15 cellular contexts compared by ENCODE assay signal in genomic region chr9:114373960-114374730, GRCh38. TPM values are rescaled to one million over a fixed set of nuclear protein-coding genes. Genes with fewer than 3 reads are reported as not detected.
A peak's percentile ranks its signal among the peaks of the same experiment; 100 is the strongest.
DNase-seq lines count a peak whose midpoint lies in the region; ATAC-seq, FAIRE-seq and TF ChIP-seq lines count a peak whose summit lies in the region.
"Had no signal": no experiment of that assay in that cellular context is flagged by ENCODE, and none has a peak within 500 bp of the region (broad histone marks: within the 10 kb centered on the region; RNA-seq: fewer than 3 reads in every experiment).

No MANE protein-coding gene starts in this region.

- no peak overlapping the region for H3K9ac ChIP-seq in GM12878 (ENCODE audit: control insufficient read depth, insufficient read depth, low read length)

- H3K27ac Mint-ChIP-seq in stimulated activated memory B cell treated with anti-CD40 and anti-IgM and Interleukin-4, amounts not matched to agents 10 μg/mL and 1 μg/mL and 100 μg/mL, for 72 hours, result peak overlapping the region; percentile 59

- peak; percentile 42 for DNase-seq in NAMALWA (ENCODE audit: low spot score)
- no peak for DNase-seq in GM12878 (ENCODE audit: low read depth, low spot score)
- DNase-seq in ecto neural progenitor cell (ENCODE audit: low spot score), result no peak
- DNase-seq in NCI-H2081 treated with DMSO at 0.1 percent for 48 hours (lab: John Stamatoyannopoulos, UW), result no peak
- DNase-seq: NCI-H1436; NCI-H69; Right ventricle myocardium superior; stimulated activated CD4-positive, alpha-beta T cell treated with anti-CD3 and anti-CD28 coated beads, Interleukin-4, amount 100 ng/mL, for 4 hours had no signal

- H3K4me1 Mint-ChIP-seq in stimulated activated memory B cell treated with anti-CD40 and anti-IgM and Interleukin-4, amounts not matched to agents 10 μg/mL and 1 μg/mL and 100 μg/mL, for 72 hours, result peaks cover 91% of the 10 kb centered on the region

- H3K27me3 Mint-ChIP-seq in stimulated activated memory B cell treated with anti-CD40 and anti-IgM and Interleukin-4, amounts not matched to agents 10 μg/mL and 1 μg/mL and 100 μg/mL, for 72 hours, result no peaks in the 10 kb centered on the region

- no peaks in the 10 kb centered on the region for H3K9me2 ChIP-seq in DOHH2 (replicated peaks; ENCODE audit: control insufficient read depth, low read length)

- H3K36me3 ChIP-seq in DOHH2 (ENCODE audit: control insufficient read depth, low read length) (peaks cover 90% of the 10 kb centered on the region), GM12878 (ENCODE audit: control insufficient read depth in 2 of 2, insufficient read depth in 2 of 2, low read length in 1 of 2) (peaks cover 47 to 53% of the 10 kb centered on the region in 2 experiments)

- intact Hi-C loops in GM12878 (cut with micrococcal nuclease; ENCODE audit: unreplicated experiment), result loop anchor here (1.0 kb wide), 1 partner anchor 11 kb away; no protein-coding TSS in a partner anchor

- no peak for FAIRE-seq in GM12878 (lab: Jason Lieb, UNC)
- FAIRE-seq: D721Med, HepG2 had no signal

- TF ChIP-seq RAD21 in GM12878 (IDR thresholded peaks at IDR 0.05; ENCODE audit: insufficient read depth, low read depth, low read length), result no peak

- ATAC-seq in GM12878 (no peak), HG02623 (IDR thresholded peaks at IDR 0.05; ENCODE audit: unreplicated experiment) (no peak)
- no peak for ATAC-seq in stimulated activated memory B cell treated with anti-CD40 and anti-IgM and Interleukin-4, amounts not matched to agents 10 μg/mL and 1 μg/mL and 100 μg/mL, for 72 hours
- ATAC-seq: HepG2 had no signal

- H3F3A ChIP-seq in DOHH2 (ENCODE audit: control insufficient read depth, insufficient read depth), result peaks cover 49% of the 10 kb centered on the region

- CTCF ChIA-PET in GM12878 (lab: Yijun Ruan, JAX), result interaction anchor here (1.1 to 3.9 kb wide), 4 partner anchors 11 to 22 kb away, joined by 3 to 48 read pairs (median 16); partner anchors contain the start of gene AKNA

- H3K36me3 Mint-ChIP-seq in stimulated activated memory B cell treated with anti-CD40 and anti-IgM and Interleukin-4, amounts not matched to agents 10 μg/mL and 1 μg/mL and 100 μg/mL, for 72 hours, result peaks cover 87% of the 10 kb centered on the region

- POLR2A ChIA-PET in GM12878 (lab: Charles Lee), result interaction anchor here (0.5 to 13.2 kb wide), 5 partner anchors 9 to 25 kb away, joined by 3 to 312 read pairs (median 4); partner anchors contain the start of gene AKNA

- H3K27ac ChIP-seq in DOHH2 (ENCODE audit: low read depth, low read length), result peak overlapping the region; percentile 99
- H3K27ac ChIP-seq in GM12878 (ENCODE audit: control insufficient read depth, insufficient read depth), result peak overlapping the region; percentile 99
- H3K27ac ChIP-seq: cardiac muscle cell, epithelial cell of prostate had no signal

- H3K9me3 ChIP-seq in DOHH2 (ENCODE audit: control insufficient read depth, insufficient read depth, low read length) (no peaks in the 10 kb centered on the region), GM12878 (replicated peaks; ENCODE audit: control insufficient read depth, insufficient read depth, low read length) (no peaks in the 10 kb centered on the region)

- SMC1A ChIA-PET in GM12878 (lab: Charles Lee; ENCODE audit: uncharacterized antibody, unreplicated experiment), result interaction anchor here (0.8 to 13.9 kb wide), 5 partner anchors 13 to 280 kb away, joined by 3 to 327 read pairs (median 5); partner anchors contain the start of gene AKNA

- H3K4me2 ChIP-seq in DOHH2 (ENCODE audit: low read length) (peak overlapping the region; percentile 60), GM12878 (ENCODE audit: control insufficient read depth, insufficient read depth) (no peak overlapping the region)

- TF ChIP-seq CTCF in DOHH2 (IDR thresholded peaks at IDR 0.05; ENCODE audit: low read depth, low read length, poor library complexity, severe bottlenecking), result no peak
- TF ChIP-seq CTCF in GM12878 (IDR thresholded peaks at IDR 0.05 in 2 of 3, conservative IDR thresholded peaks at IDR 0.05 in 1 of 3; ENCODE audit: control insufficient read depth in 2 of 3, extremely low read depth in 1 of 3, insufficient read depth in 1 of 3, low read depth in 3 of 3, low read length in 3 of 3), result no peak

- H3K4me1 ChIP-seq in DOHH2 (ENCODE audit: control insufficient read depth, low read length) (peaks cover 95% of the 10 kb centered on the region), GM12878 (ENCODE audit: control insufficient read depth, insufficient read depth, low read length) (peaks cover 54% of the 10 kb centered on the region)

- no peak for TF ChIP-seq EP300 in GM12878 (IDR thresholded peaks at IDR 0.05; ENCODE audit: borderline replicate concordance in 1 of 2, control insufficient read depth in 1 of 2, low read depth in 2 of 2, low read length in 2 of 2)

- WGBS in GM12878 (ENCODE audit: insufficient coverage, insufficient replicate concordance, low lambda C conversion rate, missing lambda C conversion rate), result 55% methylated on average over 16 of the region's 16 CpGs

- H3K4me3 Mint-ChIP-seq in stimulated activated memory B cell treated with anti-CD40 and anti-IgM and Interleukin-4, amounts not matched to agents 10 μg/mL and 1 μg/mL and 100 μg/mL, for 72 hours, result no peak overlapping the region

- RAD21 ChIA-PET in GM12878 (lab: Charles Lee; ENCODE audit: unreplicated experiment), result interaction anchor here (1.0 to 12.9 kb wide), 3 partner anchors 12 to 22 kb away, joined by 6 to 251 read pairs (median 10); partner anchors contain the start of gene AKNA

- H3K79me2 ChIP-seq in DOHH2 (ENCODE audit: control insufficient read depth, low read length) (peaks cover 75% of the 10 kb centered on the region), GM12878 (ENCODE audit: control insufficient read depth, insufficient read depth, low read length) (peaks cover 63% of the 10 kb centered on the region)

- peak overlapping the region; percentile 21 for H3K4me3 ChIP-seq in DOHH2 (ENCODE audit: low read length)
- no peak overlapping the region for H3K4me3 ChIP-seq in GM12878
- H3K4me3 ChIP-seq: cardiac muscle cell had no signal

- peaks cover 5% of the 10 kb centered on the region for H3K9me3 Mint-ChIP-seq in stimulated activated memory B cell treated with anti-CD40 and anti-IgM and Interleukin-4, amounts not matched to agents 10 μg/mL and 1 μg/mL and 100 μg/mL, for 72 hours

- in situ Hi-C loops in GM12878 (cut with MboI), result no loop called here

- H4K20me1 ChIP-seq in DOHH2 (ENCODE audit: control insufficient read depth, insufficient read depth, low read depth, low read length) (no peaks in the 10 kb centered on the region), GM12878 (ENCODE audit: control insufficient read depth, insufficient read depth) (peaks cover 6% of the 10 kb centered on the region)

- no peak for TF ChIP-seq POLR2A in GM12878 (IDR thresholded peaks at IDR 0.05; ENCODE audit: low read depth, low read length)

- H3K27me3 ChIP-seq in DOHH2 (ENCODE audit: control insufficient read depth, low read length) (no peaks in the 10 kb centered on the region), GM12878 (replicated peaks in 1 of 2; ENCODE audit: control insufficient read depth in 2 of 2, insufficient read depth in 2 of 2, low read length in 1 of 2) (no peaks in the 10 kb centered on the region)
- H3K27me3 ChIP-seq: cardiac muscle cell had no signal

- BruUV-seq in GM12878 (replicated peaks; lab: Mats Ljungman, UMichigan), result no TSS peak

- no peak overlapping the region for H2AFZ ChIP-seq in GM12878 (ENCODE audit: control insufficient read depth, low read depth, low read length)

RNA-seq across cellular contexts. Expression of gene AKNA, which starts 13.6 kb away (rescaled TPM):
- total RNA-seq in GM12878 (2013; cell fraction: nucleolus; rRNA removed), result 305 and 316 TPM in 2 replicates
- total RNA-seq in GM12878 (2014; rRNA removed), result 49.4 and 59.0 TPM in 2 replicates
- 36.0 and 39.8 TPM in 2 replicates for total RNA-seq in GM12878 (2014; rRNA removed; fragmentation: Illumina TruSeq; extraction: Trizol)
- 117 and 132 TPM in 2 replicates for total RNA-seq in GM12878 (2021)
- 22.0 TPM for polyA plus RNA-seq in GM12878 (2011; ENCODE audit: low read depth)
- polyA plus RNA-seq in GM12878 (2011; rRNA removed), result 18.0 and 30.1 TPM in 2 replicates
- polyA plus RNA-seq in GM12878 (2011; cell fraction: cytosol; rRNA removed), result 33.7 and 39.1 TPM in 2 replicates
- 107 and 123 TPM in 2 replicates for polyA plus RNA-seq in GM12878 (2011; cell fraction: nucleus; rRNA removed)
- polyA plus RNA-seq in GM12878 (2012), result 57.1 and 64.5 TPM in 2 replicates
- polyA plus RNA-seq in GM12878 (2014; fragmentation: Illumina TruSeq; extraction: Trizol), result 27.2 and 57.6 TPM in 2 replicates
- polyA plus RNA-seq in GM12878 (2014; fragmentation: Nextera tagmentation; extraction: Ambion mirVana), result 1 to 10 TPM; 1.6 to 5.0 TPM
- polyA plus RNA-seq in GM12878 (2014; rRNA removed), result 71.9 and 77.7 TPM in 2 replicates
- polyA plus RNA-seq in GM12878 (2016; fragmentation: Nextera tagmentation; extraction: Ambion mirVana), result 10 to 100 TPM; 28.0 to 30.9 TPM
- 47.4 and 97.2 TPM in 2 replicates for polyA minus RNA-seq in GM12878 (2011; rRNA and poly(A)+ RNA removed)
- polyA minus RNA-seq in GM12878 (2011; cell fraction: cytosol; rRNA and poly(A)+ RNA removed), result 31.4 and 34.5 TPM in 2 replicates
- 64.4 and 127 TPM in 2 replicates for polyA minus RNA-seq in GM12878 (2011; cell fraction: nucleus; rRNA and poly(A)+ RNA removed)

RNA-seq across cellular contexts. Expression of gene ORM2, which starts 44.5 kb away (rescaled TPM):
- not detected in 2 replicates for total RNA-seq in GM12878 (2013; cell fraction: nucleolus; rRNA removed)
- total RNA-seq in GM12878 (2014; rRNA removed) (not detected in 2 replicates), GM12878 (2014; rRNA removed; fragmentation: Illumina TruSeq; extraction: Trizol) (not detected in 2 replicates), GM12878 (2021) (0.64 TPM in 1 of 2 replicates, not detected in the other)
- polyA plus RNA-seq in GM12878 (2011; ENCODE audit: low read depth), result not detected
- polyA plus RNA-seq in GM12878 (2011; rRNA removed) (not detected in 2 replicates), GM12878 (2014; fragmentation: Illumina TruSeq; extraction: Trizol) (not detected in 2 replicates), GM12878 (2014; fragmentation: Nextera tagmentation; extraction: Ambion mirVana) (not detected), GM12878 (2014; rRNA removed) (not detected in 2 replicates), GM12878 (2016; fragmentation: Nextera tagmentation; extraction: Ambion mirVana) (not detected)
- not detected in 2 replicates for polyA plus RNA-seq in GM12878 (2011; cell fraction: cytosol; rRNA removed)
- not detected in 2 replicates for polyA plus RNA-seq in GM12878 (2011; cell fraction: nucleus; rRNA removed)
- not detected in 2 replicates for polyA plus RNA-seq in GM12878 (2012)
- polyA minus RNA-seq in GM12878 (2011; rRNA and poly(A)+ RNA removed), result not detected in 2 replicates
- not detected in 2 replicates for polyA minus RNA-seq in GM12878 (2011; cell fraction: cytosol; rRNA and poly(A)+ RNA removed)
- not detected in 2 replicates for polyA minus RNA-seq in GM12878 (2011; cell fraction: nucleus; rRNA and poly(A)+ RNA removed)
- total RNA-seq: cardiac muscle cell, Right ventricle myocardium superior had no signal
- polyA plus RNA-seq: cardiac muscle cell had no signal

RNA-seq across cellular contexts. Expression of gene ORM1, which starts 51.2 kb away (rescaled TPM):
- total RNA-seq in GM12878 (2013; cell fraction: nucleolus; rRNA removed), result not detected in 2 replicates
- not detected in 2 replicates for total RNA-seq in GM12878 (2014; rRNA removed)
- not detected in 2 replicates for total RNA-seq in GM12878 (2014; rRNA removed; fragmentation: Illumina TruSeq; extraction: Trizol)
- 3.5 and 4.4 TPM in 2 replicates for total RNA-seq in GM12878 (2021)
- not detected for polyA plus RNA-seq in GM12878 (2011; ENCODE audit: low read depth)
- not detected in 2 replicates for polyA plus RNA-seq in GM12878 (2011; rRNA removed)
- not detected in 2 replicates for polyA plus RNA-seq in GM12878 (2011; cell fraction: cytosol; rRNA removed)
- polyA plus RNA-seq in GM12878 (2011; cell fraction: nucleus; rRNA removed), result not detected in 2 replicates
- not detected in 2 replicates for polyA plus RNA-seq in GM12878 (2012)
- polyA plus RNA-seq in GM12878 (2014; fragmentation: Illumina TruSeq; extraction: Trizol), result not detected in 2 replicates
- polyA plus RNA-seq in GM12878 (2014; fragmentation: Nextera tagmentation; extraction: Ambion mirVana), result not detected
- polyA plus RNA-seq in GM12878 (2014; rRNA removed), result not detected in 2 replicates
- not detected for polyA plus RNA-seq in GM12878 (2016; fragmentation: Nextera tagmentation; extraction: Ambion mirVana)
- not detected in 2 replicates for polyA minus RNA-seq in GM12878 (2011; rRNA and poly(A)+ RNA removed)
- polyA minus RNA-seq in GM12878 (2011; cell fraction: cytosol; rRNA and poly(A)+ RNA removed), result not detected in 2 replicates
- not detected in 2 replicates for polyA minus RNA-seq in GM12878 (2011; cell fraction: nucleus; rRNA and poly(A)+ RNA removed)
- total RNA-seq: cardiac muscle cell had no signal
